In the genomic region with DNA sequence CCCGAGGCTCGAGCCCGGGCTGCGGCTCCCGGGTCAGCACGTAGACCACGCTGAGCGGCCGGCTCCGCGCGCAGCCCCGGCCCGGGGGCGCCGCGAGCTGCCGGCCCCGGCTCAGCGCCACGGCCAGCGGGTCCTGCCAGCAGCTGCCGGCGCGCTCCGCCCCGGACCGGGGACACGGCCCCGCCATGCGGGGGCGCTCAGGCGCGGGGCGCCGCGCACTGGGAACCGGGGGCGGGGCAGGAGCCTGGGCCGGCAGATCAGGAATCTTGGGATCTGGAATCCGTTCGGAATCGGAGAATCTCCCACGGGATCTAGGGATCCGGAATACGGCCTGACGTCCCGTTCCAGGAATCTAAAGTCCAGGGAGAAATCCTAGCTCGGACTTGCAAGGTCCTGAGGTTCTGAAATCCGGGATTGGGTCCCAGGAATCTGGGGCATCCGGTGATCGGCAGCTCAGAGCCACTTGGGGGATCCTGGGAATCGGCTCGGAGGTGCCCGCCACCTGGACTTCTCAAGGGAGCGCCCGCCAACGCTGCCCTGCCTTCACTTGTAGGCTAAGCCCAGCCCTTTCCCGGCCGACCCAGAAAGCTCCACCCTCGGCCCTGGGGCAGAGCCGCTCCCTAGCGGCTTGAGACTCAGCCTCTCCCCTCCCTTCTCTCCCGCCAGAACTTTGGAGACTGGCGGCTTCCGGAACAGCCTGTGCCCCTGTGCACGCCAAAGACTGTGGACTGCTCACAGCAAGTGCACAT, we compare ENCODE assay signal across 8 cellular contexts. TPM values are rescaled to one million over a fixed set of nuclear protein-coding genes. Genes with fewer than 3 reads are reported as not detected.
DNase-seq lines count a peak whose midpoint lies in the region; ATAC-seq and TF ChIP-seq lines count a peak whose summit lies in the region.

A gene with protein sequence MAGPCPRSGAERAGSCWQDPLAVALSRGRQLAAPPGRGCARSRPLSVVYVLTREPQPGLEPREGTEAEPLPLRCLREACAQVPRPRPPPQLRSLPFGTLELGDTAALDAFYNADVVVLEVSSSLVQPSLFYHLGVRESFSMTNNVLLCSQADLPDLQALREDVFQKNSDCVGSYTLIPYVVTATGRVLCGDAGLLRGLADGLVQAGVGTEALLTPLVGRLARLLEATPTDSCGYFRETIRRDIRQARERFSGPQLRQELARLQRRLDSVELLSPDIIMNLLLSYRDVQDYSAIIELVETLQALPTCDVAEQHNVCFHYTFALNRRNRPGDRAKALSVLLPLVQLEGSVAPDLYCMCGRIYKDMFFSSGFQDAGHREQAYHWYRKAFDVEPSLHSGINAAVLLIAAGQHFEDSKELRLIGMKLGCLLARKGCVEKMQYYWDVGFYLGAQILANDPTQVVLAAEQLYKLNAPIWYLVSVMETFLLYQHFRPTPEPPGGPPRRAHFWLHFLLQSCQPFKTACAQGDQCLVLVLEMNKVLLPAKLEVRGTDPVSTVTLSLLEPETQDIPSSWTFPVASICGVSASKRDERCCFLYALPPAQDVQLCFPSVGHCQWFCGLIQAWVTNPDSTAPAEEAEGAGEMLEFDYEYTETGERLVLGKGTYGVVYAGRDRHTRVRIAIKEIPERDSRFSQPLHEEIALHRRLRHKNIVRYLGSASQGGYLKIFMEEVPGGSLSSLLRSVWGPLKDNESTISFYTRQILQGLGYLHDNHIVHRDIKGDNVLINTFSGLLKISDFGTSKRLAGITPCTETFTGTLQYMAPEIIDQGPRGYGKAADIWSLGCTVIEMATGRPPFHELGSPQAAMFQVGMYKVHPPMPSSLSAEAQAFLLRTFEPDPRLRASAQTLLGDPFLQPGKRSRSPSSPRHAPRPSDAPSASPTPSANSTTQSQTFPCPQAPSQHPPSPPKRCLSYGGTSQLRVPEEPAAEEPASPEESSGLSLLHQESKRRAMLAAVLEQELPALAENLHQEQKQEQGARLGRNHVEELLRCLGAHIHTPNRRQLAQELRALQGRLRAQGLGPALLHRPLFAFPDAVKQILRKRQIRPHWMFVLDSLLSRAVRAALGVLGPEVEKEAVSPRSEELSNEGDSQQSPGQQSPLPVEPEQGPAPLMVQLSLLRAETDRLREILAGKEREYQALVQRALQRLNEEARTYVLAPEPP (N-terminal part only) (minus strand): TSS at position 551 of the 749 bp plus-strand sequence. CDS start 364 bp downstream, at position 187.

- no peaks in the 10 kb centered on the region for H3K79me2 ChIP-seq in mesendoderm (ENCODE audit: control insufficient read depth, insufficient read depth, low read length)

- POLR2A ChIA-PET in activated CD8-positive, alpha-beta T cell treated with anti-CD3 and anti-CD28 coated beads for 36 hours (lab: Charles Lee): interaction anchor here (0.7 to 3.2 kb wide), 7 partner anchors 10 to 217 kb away, joined by 3 to 31 read pairs (median 3); partner anchors contain the start of gene CD164L2

- H3K56ac ChIP-seq in mesendoderm (ENCODE audit: low read length): peak within 1 kb of the TSS; percentile 62

- no peaks in the 10 kb centered on the region for H3K36me3 ChIP-seq in mesendoderm (ENCODE audit: control insufficient read depth, insufficient read depth, low read length)

- H3K4me1 Mint-ChIP-seq in activated CD8-positive, alpha-beta T cell treated with anti-CD3 and anti-CD28 coated beads for 36 hours (ENCODE audit: low read depth): peaks cover 18% of the 10 kb centered on the region
- H3K4me1 Mint-ChIP-seq in stimulated activated naive CD8-positive, alpha-beta T cell treated with anti-CD3 and anti-CD28 coated beads, Interleukin-15, amount 100 ng/mL, for 72 hours: peaks cover 46% of the 10 kb centered on the region

- H2BK15ac ChIP-seq in mesendoderm (replicated peaks; ENCODE audit: low read depth): no peak within 1 kb of the TSS

- H3K4me1 ChIP-seq in mesendoderm (ENCODE audit: control insufficient read depth, low read depth, low read length): peaks cover 3% of the 10 kb centered on the region

- H3K79me1 ChIP-seq in mesendoderm (ENCODE audit: low read length): no peaks in the 10 kb centered on the region

- no peaks in the 10 kb centered on the region for H3K27me3 Mint-ChIP-seq in activated CD8-positive, alpha-beta T cell treated with anti-CD3 and anti-CD28 coated beads for 36 hours
- no peaks in the 10 kb centered on the region for H3K27me3 Mint-ChIP-seq in stimulated activated naive CD8-positive, alpha-beta T cell treated with anti-CD3 and anti-CD28 coated beads, Interleukin-15, amount 100 ng/mL, for 72 hours

- H3K4me2 ChIP-seq in mesendoderm (ENCODE audit: low read length): peak within 1 kb of the TSS; percentile 96

- H2BK5ac ChIP-seq in mesendoderm (ENCODE audit: low read length): no peak within 1 kb of the TSS

- H3K27ac ChIP-seq in mesendoderm (ENCODE audit: low read depth, low read length): peak within 1 kb of the TSS; percentile 79

- ATAC-seq in HG02943 (IDR thresholded peaks at IDR 0.05; ENCODE audit: low read depth, unreplicated experiment) (peak; percentile 24), HG03139 (IDR thresholded peaks at IDR 0.05; ENCODE audit: unreplicated experiment) (no peak)
- ATAC-seq in activated CD8-positive, alpha-beta T cell treated with anti-CD3 and anti-CD28 coated beads for 36 hours: peak; percentile 25
- peak; percentile 46 for ATAC-seq in stimulated activated naive CD8-positive, alpha-beta T cell treated with anti-CD3 and anti-CD28 coated beads, Interleukin-15, amount 100 ng/mL, for 72 hours

- peak within 1 kb of the TSS; percentile 64 for H3K4ac ChIP-seq in mesendoderm (ENCODE audit: low read depth, low read length)

- no CpG with 5 or more reads among the region's 67 CpGs for WGBS in mesendoderm (ENCODE audit: extremely low coverage, insufficient coverage, low lambda C conversion rate)

- peak within 1 kb of the TSS; percentile 82 for H3K4me3 Mint-ChIP-seq in activated CD8-positive, alpha-beta T cell treated with anti-CD3 and anti-CD28 coated beads for 36 hours
- peak within 1 kb of the TSS; percentile 87 to 95 for H3K4me3 Mint-ChIP-seq in stimulated activated naive CD8-positive, alpha-beta T cell treated with anti-CD3 and anti-CD28 coated beads, Interleukin-15, amount 100 ng/mL, for 72 hours

- H4K5ac ChIP-seq in mesendoderm (ENCODE audit: low read length): no peak within 1 kb of the TSS

- peak within 1 kb of the TSS; percentile 89 for H3K9ac ChIP-seq in mesendoderm (ENCODE audit: low read length)

- no peaks in the 10 kb centered on the region for H3K36me3 Mint-ChIP-seq in activated CD8-positive, alpha-beta T cell treated with anti-CD3 and anti-CD28 coated beads for 36 hours (ENCODE audit: low read depth)

- CTCF ChIA-PET in activated CD8-positive, alpha-beta T cell treated with anti-CD3 and anti-CD28 coated beads for 36 hours (lab: Charles Lee): interaction anchor here (0.7 to 8.2 kb wide), 18 partner anchors 9 to 949 kb away, joined by 3 to 91 read pairs (median 6); partner anchors contain the start of gene CD164L2

- H3K27ac Mint-ChIP-seq in activated CD8-positive, alpha-beta T cell treated with anti-CD3 and anti-CD28 coated beads for 36 hours: peak within 1 kb of the TSS; percentile 32
- H3K27ac Mint-ChIP-seq in stimulated activated naive CD8-positive, alpha-beta T cell treated with anti-CD3 and anti-CD28 coated beads, Interleukin-15, amount 100 ng/mL, for 72 hours: peak within 1 kb of the TSS; percentile 79 to 83

- peak within 1 kb of the TSS; percentile 71 for H3K4me3 ChIP-seq in epithelial cell of esophagus (ENCODE audit: low read length)
- peak within 1 kb of the TSS; percentile 77 for H3K4me3 ChIP-seq in mesendoderm (ENCODE audit: low read length)

- no peaks in the 10 kb centered on the region for H3K27me3 ChIP-seq in mesendoderm (ENCODE audit: insufficient read depth, low read length, poor library complexity)

- in situ Hi-C loops in G401 (cut with HindIII; ENCODE audit: low sequenced_read_pairs): no loop called here

- peak within 1 kb of the TSS; percentile 61 for H3K18ac ChIP-seq in mesendoderm (ENCODE audit: low read length)

- no peak within 1 kb of the TSS for H2AK5ac ChIP-seq in mesendoderm (ENCODE audit: low read length)

- H2BK120ac ChIP-seq in mesendoderm (ENCODE audit: low read depth, low read length): no peak within 1 kb of the TSS

- H4K8ac ChIP-seq in mesendoderm (ENCODE audit: low read depth, low read length): peak within 1 kb of the TSS; percentile 16

- peak; percentile 24 for TF ChIP-seq CTCF in activated CD8-positive, alpha-beta T cell treated with anti-CD3 and anti-CD28 coated beads for 36 hours (IDR thresholded peaks at IDR 0.05)
- TF ChIP-seq CTCF in epithelial cell of esophagus (IDR thresholded peaks at IDR 0.05; ENCODE audit: insufficient read depth, low read depth, low read length, missing control alignments): peak; percentile 8

- intact Hi-C loops in activated CD8-positive, alpha-beta T cell treated with anti-CD3 and anti-CD28 coated beads for 36 hours (cut with micrococcal nuclease): no loop called here

- no peaks in the 10 kb centered on the region for H3K9me3 Mint-ChIP-seq in activated CD8-positive, alpha-beta T cell treated with anti-CD3 and anti-CD28 coated beads for 36 hours
- H3K9me3 Mint-ChIP-seq in stimulated activated naive CD8-positive, alpha-beta T cell treated with anti-CD3 and anti-CD28 coated beads, Interleukin-15, amount 100 ng/mL, for 72 hours: no peaks in the 10 kb centered on the region

- H3K23ac ChIP-seq in mesendoderm (ENCODE audit: low read length): no peak within 1 kb of the TSS

- peak; percentile 91 for DNase-seq in G401 (ENCODE audit: low spot score)
- peak; percentile 62 for DNase-seq in NCI-H345 treated with DMSO at 0.1 percent for 48 hours (lab: John Stamatoyannopoulos, UW; ENCODE audit: unreplicated experiment)
- DNase-seq in activated CD8-positive, alpha-beta T cell treated with anti-CD3 and anti-CD28 coated beads for 36 hours: peak; percentile 59
- DNase-seq in epithelial cell of esophagus (ENCODE audit: low read depth): peak; percentile 94
- peak; percentile 91 for DNase-seq in mesendoderm
- DNase-seq in stimulated activated naive CD8-positive, alpha-beta T cell treated with anti-CD3 and anti-CD28 coated beads, Interleukin-15, amount 100 ng/mL, for 72 hours: no peak

RNA-seq across cellular contexts. Expression of the gene that starts here (rescaled TPM):
- 10.0 and 17.3 TPM in 2 replicates for total RNA-seq in G401 (2014; rRNA removed; shearing (Covaris generic))
- 1 to 10 TPM; 8.3 to 9.5 TPM for total RNA-seq in activated CD8-positive, alpha-beta T cell treated with anti-CD3 and anti-CD28 coated beads for 36 hours
- polyA plus RNA-seq in mesendoderm (2013, experiment 1 of 2): 3.7 TPM
- 4.2 TPM for polyA plus RNA-seq in mesendoderm (2013, experiment 2 of 2)

Comparison
In these comparisons a context has a peak if more than half of its experiments do, and no peak if none do; other contexts are left out.
1. DNase-seq: peak in G401 (single experiment), NCI-H345 treated with DMSO at 0.1 percent for 48 hours (single experiment), activated CD8-positive, alpha-beta T cell treated with anti-CD3 and anti-CD28 coated beads for 36 hours (single experiment), epithelial cell of esophagus (single experiment) and mesendoderm (single experiment); none in stimulated activated naive CD8-positive, alpha-beta T cell treated with anti-CD3 and anti-CD28 coated beads, Interleukin-15, amount 100 ng/mL, for 72 hours (0 of 2).